ENCODE assay signal across 8 cellular contexts in genomic region chr20:46994341-46994740, GRCh38.
DNase-seq lines count a peak whose midpoint lies in the region; ATAC-seq lines count a peak whose summit lies in the region.

No MANE protein-coding gene starts in this region.

- peak; percentile 8 to 58 for DNase-seq in activated CD4-positive, alpha-beta T cell treated with anti-CD3 and anti-CD28 coated beads, Interleukin-2, amount 50 U/mL, for 24 hours (ENCODE audit: low read depth in 1 of 2, low spot score in 1 of 2)
- peak; percentile 82 for DNase-seq in stimulated activated CD4-positive, alpha-beta T cell treated with anti-CD3 and anti-CD28 coated beads, Interleukin-15, amount 100 ng/mL, for 24 hours
- DNase-seq in left lobe of liver (ENCODE audit: low spot score) (no peak), DMS79 (lab: John Stamatoyannopoulos, UW) (no peak), NCI-H1092 (lab: John Stamatoyannopoulos, UW) (no peak), NCI-H128 (lab: John Stamatoyannopoulos, UW; ENCODE audit: unreplicated experiment) (no peak)

- peak; percentile 88 for ATAC-seq in GM18858 (IDR thresholded peaks at IDR 0.05; ENCODE audit: unreplicated experiment)
- ATAC-seq in HG02759 (IDR thresholded peaks at IDR 0.05; ENCODE audit: unreplicated experiment): peak; percentile 97
- ATAC-seq in left lobe of liver: no peak

Comparison
In these comparisons a context has a peak if more than half of its experiments do, and no peak if none do; other contexts are left out.
1. DNase-seq: peak in activated CD4-positive, alpha-beta T cell treated with anti-CD3 and anti-CD28 coated beads, Interleukin-2, amount 50 U/mL, for 24 hours (2 of 2) and stimulated activated CD4-positive, alpha-beta T cell treated with anti-CD3 and anti-CD28 coated beads, Interleukin-15, amount 100 ng/mL, for 24 hours (single experiment); none in left lobe of liver (single experiment), DMS79 (single experiment), NCI-H1092 (single experiment) and NCI-H128 (single experiment).